ENCODE assay signal across 8 cellular contexts in the genomic region with DNA sequence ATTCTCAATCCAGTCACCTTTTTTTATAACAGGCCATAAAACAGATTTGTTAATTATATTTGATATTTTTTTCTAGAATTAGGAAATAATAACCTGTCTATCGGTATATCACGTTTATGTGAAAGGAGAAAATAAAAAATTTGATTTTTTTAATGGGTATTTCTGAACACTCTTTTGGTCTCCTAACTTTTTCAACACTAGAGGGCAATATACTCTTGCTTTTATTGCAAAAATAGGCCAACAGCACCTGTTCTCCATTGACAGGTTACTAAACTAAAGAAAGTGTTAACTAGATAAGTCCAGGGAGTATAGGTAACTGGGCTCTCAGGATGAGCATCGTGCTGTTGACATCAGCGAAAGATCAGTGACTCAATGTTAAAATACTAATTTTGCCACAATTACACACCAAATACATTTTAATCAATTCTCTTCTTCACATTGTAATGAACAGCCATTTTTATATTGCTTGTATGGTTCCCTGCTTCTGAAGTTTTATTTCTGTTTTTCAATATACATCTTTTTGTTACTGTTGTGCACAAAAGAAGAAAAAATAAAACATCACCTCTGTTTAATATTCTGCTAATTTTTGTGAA. TPM values are rescaled to one million over a fixed set of nuclear protein-coding genes. Genes with fewer than 3 reads are reported as not detected.
DNase-seq lines count a peak whose midpoint lies in the region; ATAC-seq and TF ChIP-seq lines count a peak whose summit lies in the region.

No MANE protein-coding gene starts in this region.

- no peak overlapping the region for H3K9ac ChIP-seq in PC-3 (ENCODE audit: low read length)

- ATAC-seq in GM19035 (IDR thresholded peaks at IDR 0.05; ENCODE audit: unreplicated experiment), result peak; percentile 81
- ATAC-seq in HG03571 (IDR thresholded peaks at IDR 0.05; ENCODE audit: unreplicated experiment), result peak; percentile 60
- no peak for ATAC-seq in PC-3
- no peak for ATAC-seq in right cardiac atrium

- no TSS peak for BruUV-seq in PC-3 (replicated peaks; lab: Mats Ljungman, UMichigan)

- H3K4me2 ChIP-seq in PC-3 (ENCODE audit: low read length), result no peak overlapping the region

- DNase-seq in COLO829 (ENCODE audit: low spot score), result peak; percentile 16
- peak; percentile 58 for DNase-seq in PC-3
- DNase-seq in foreskin fibroblast, result peak; percentile 0 to 18
- DNase-seq in posterior cingulate gyrus, result no peak
- no peak for DNase-seq in globus pallidus (ENCODE audit: low spot score)
- DNase-seq in right cardiac atrium, result no peak

- CTCF ChIA-PET in PC-3 (lab: Charles Lee), result no interaction called here

- H3K9me2 ChIP-seq in PC-3 (replicated peaks; ENCODE audit: low read length), result no peaks in the 10 kb centered on the region

- no peak overlapping the region for H2AFZ ChIP-seq in PC-3 (ENCODE audit: low read length)

- H3K9me3 ChIP-seq in PC-3 (ENCODE audit: low read length) (no peaks in the 10 kb centered on the region), right cardiac atrium (ENCODE audit: control insufficient read depth, low read length) (no peaks in the 10 kb centered on the region)

- intact Hi-C loops in PC-3 (cut with micrococcal nuclease) (loop anchor here (1.0 to 10.0 kb wide), 3 partner anchors 144 to 762 kb away; no protein-coding TSS in a partner anchor), posterior cingulate gyrus (cut with DNase I) (loop anchor here (5.0 kb wide), 1 partner anchor 447 kb away; no protein-coding TSS in a partner anchor), right cardiac atrium (cut with DNase I) (no loop called here)

- H4K20me1 ChIP-seq in PC-3 (ENCODE audit: low read length), result no peaks in the 10 kb centered on the region

- H3K27me3 ChIP-seq in PC-3 (ENCODE audit: low read length) (no peaks in the 10 kb centered on the region), right cardiac atrium (ENCODE audit: control insufficient read depth, insufficient read depth) (no peaks in the 10 kb centered on the region)

- WGBS in right cardiac atrium, result 6% methylated on average over 4 of the region's 4 CpGs

- POLR2A ChIA-PET in PC-3 (lab: Charles Lee; ENCODE audit: unreplicated experiment), result no interaction called here

- H3K4me1 ChIP-seq in PC-3 (ENCODE audit: insufficient read depth, low read length) (no peaks in the 10 kb centered on the region), right cardiac atrium (ENCODE audit: control insufficient read depth, insufficient read depth, low read length) (no peaks in the 10 kb centered on the region)

- H3K79me2 ChIP-seq in PC-3 (ENCODE audit: low read length), result no peaks in the 10 kb centered on the region

- no peaks in the 10 kb centered on the region for H3F3A ChIP-seq in PC-3 (ENCODE audit: low read length, unreplicated experiment)

- peak; percentile 67 for TF ChIP-seq CTCF in PC-3 (conservative IDR thresholded peaks at IDR 0.05; ENCODE audit: low read depth, low read length)
- peak; percentile 47 for TF ChIP-seq CTCF in foreskin fibroblast (IDR thresholded peaks at IDR 0.05; ENCODE audit: low read depth, low read length)

- H3K27ac ChIP-seq in PC-3 (ENCODE audit: low read length), result no peak overlapping the region
- H3K27ac ChIP-seq in right cardiac atrium (ENCODE audit: low read length), result no peak overlapping the region

- H3K4me3 ChIP-seq in PC-3 (ENCODE audit: low read length) (no peak overlapping the region), foreskin fibroblast (ENCODE audit: low read depth in 1 of 2, low read length in 2 of 2) (no peak overlapping the region), right cardiac atrium (ENCODE audit: low read length) (no peak overlapping the region)

- H3K36me3 ChIP-seq in PC-3 (ENCODE audit: low read depth, low read length), result no peaks in the 10 kb centered on the region

RNA-seq across cellular contexts. Expression of gene NDST4, which starts 22.8 kb away (rescaled TPM):
- total RNA-seq in PC-3 (2014; rRNA removed) (not detected in 2 replicates), right cardiac atrium (not detected)
- not detected for polyA plus RNA-seq in right cardiac atrium

Comparison
In these comparisons a context has a peak if more than half of its experiments do, and no peak if none do; other contexts are left out.
1. DNase-seq: peak in COLO829 (single experiment), PC-3 (single experiment) and foreskin fibroblast (2 of 2); none in posterior cingulate gyrus (0 of 10), globus pallidus (single experiment) and right cardiac atrium (0 of 3).
2. ATAC-seq: peak in GM19035 (single experiment) and HG03571 (single experiment); none in PC-3 (single experiment) and right cardiac atrium (0 of 2).
3. intact Hi-C loops: an anchor here in PC-3 (1.0 to 10.0 kb wide) and posterior cingulate gyrus (5.0 kb wide); none called in right cardiac atrium.